15 cellular contexts compared by ENCODE assay signal in genomic region chr2:37457401-37457901, GRCh38.
A peak's percentile ranks its signal among the peaks of the same experiment; 100 is the strongest.
DNase-seq lines count a peak whose midpoint lies in the region; ATAC-seq and TF ChIP-seq lines count a peak whose summit lies in the region.
"Had no signal": no experiment of that assay in that cellular context is flagged by ENCODE, and none has a peak within 500 bp of the region (broad histone marks: within the 10 kb centered on the region; RNA-seq: fewer than 3 reads in every experiment).

No MANE protein-coding gene starts in this region.

- no peak for TF ChIP-seq CTCF in fibroblast of pulmonary artery (IDR thresholded peaks at IDR 0.05; ENCODE audit: low read length, missing control alignments)

- peaks cover 2% of the 10 kb centered on the region for H3K9me3 Mint-ChIP-seq in stimulated activated effector memory CD8-positive, alpha-beta T cell treated with anti-CD3 and anti-CD28 coated beads, Interleukin-12 subunit alpha, Interleukin-12 subunit beta, amount 100 ng/mL, for 72 hours

- no peaks in the 10 kb centered on the region for H3K36me3 Mint-ChIP-seq in stimulated activated effector memory CD8-positive, alpha-beta T cell treated with anti-CD3 and anti-CD28 coated beads, Interleukin-12 subunit alpha, Interleukin-12 subunit beta, amount 100 ng/mL, for 72 hours

- no peak overlapping the region for H3K4me3 Mint-ChIP-seq in stimulated activated effector memory CD8-positive, alpha-beta T cell treated with anti-CD3 and anti-CD28 coated beads, Interleukin-12 subunit alpha, Interleukin-12 subunit beta, amount 100 ng/mL, for 72 hours

- DNase-seq in GM03348 (ENCODE audit: low spot score) (peak; percentile 54), amniotic epithelial cell (ENCODE audit: low read depth) (peak; percentile 61), fibroblast of pulmonary artery (ENCODE audit: low read depth) (peak; percentile 59), NCI-H1092 (lab: John Stamatoyannopoulos, UW) (no peak), hypothalamus (lab: John Stamatoyannopoulos, UW) (no peak)
- DNase-seq in stimulated activated effector memory CD8-positive, alpha-beta T cell treated with anti-CD3 and anti-CD28 coated beads, Interleukin-12 subunit alpha, Interleukin-12 subunit beta, amount 100 ng/mL, for 72 hours (ENCODE audit: low spot score in 2 of 2), result no peak
- DNase-seq in stimulated activated CD4-positive, alpha-beta T cell treated with anti-CD3 and anti-CD28 coated beads, Interleukin-4, amount 100 ng/mL, for 4 hours, result no peak
- DNase-seq: effector memory CD8-positive, alpha-beta T cell; GDM1; NCI-H187 treated with DMSO at 0.1 percent for 48 hours; ovary; stimulated activated naive CD8-positive, alpha-beta T cell treated with anti-CD3 and anti-CD28 coated beads, Interleukin-15, amount 100 ng/mL, for 72 hours; WERI-Rb-1 had no signal

- no peak overlapping the region for H3K4me3 ChIP-seq in fibroblast of pulmonary artery (replicated peaks; ENCODE audit: low read depth, low read length)
- H3K4me3 ChIP-seq: cardiac muscle cell, ovary, SK-N-MC had no signal

- H3K27ac Mint-ChIP-seq in stimulated activated effector memory CD8-positive, alpha-beta T cell treated with anti-CD3 and anti-CD28 coated beads, Interleukin-12 subunit alpha, Interleukin-12 subunit beta, amount 100 ng/mL, for 72 hours, result peak overlapping the region; percentile 92

- no peak for ATAC-seq in stimulated activated effector memory CD8-positive, alpha-beta T cell treated with anti-CD3 and anti-CD28 coated beads, Interleukin-12 subunit alpha, Interleukin-12 subunit beta, amount 100 ng/mL, for 72 hours
- ATAC-seq: effector memory CD8-positive, alpha-beta T cell; stimulated activated naive CD8-positive, alpha-beta T cell treated with anti-CD3 and anti-CD28 coated beads, Interleukin-15, amount 100 ng/mL, for 72 hours had no signal

- peaks cover 49% of the 10 kb centered on the region for H3K4me1 Mint-ChIP-seq in stimulated activated effector memory CD8-positive, alpha-beta T cell treated with anti-CD3 and anti-CD28 coated beads, Interleukin-12 subunit alpha, Interleukin-12 subunit beta, amount 100 ng/mL, for 72 hours

Comparison
In these comparisons a context has a peak if more than half of its experiments do, and no peak if none do; other contexts are left out.
1. DNase-seq: peak in GM03348 (single experiment), amniotic epithelial cell (single experiment) and fibroblast of pulmonary artery (single experiment); none in stimulated activated effector memory CD8-positive, alpha-beta T cell treated with anti-CD3 and anti-CD28 coated beads, Interleukin-12 subunit alpha, Interleukin-12 subunit beta, amount 100 ng/mL, for 72 hours (0 of 2), NCI-H1092 (single experiment), stimulated activated CD4-positive, alpha-beta T cell treated with anti-CD3 and anti-CD28 coated beads, Interleukin-4, amount 100 ng/mL, for 4 hours (0 of 2) and hypothalamus (0 of 51).